ENCODE assay signal across 8 cellular contexts in the genomic region with DNA sequence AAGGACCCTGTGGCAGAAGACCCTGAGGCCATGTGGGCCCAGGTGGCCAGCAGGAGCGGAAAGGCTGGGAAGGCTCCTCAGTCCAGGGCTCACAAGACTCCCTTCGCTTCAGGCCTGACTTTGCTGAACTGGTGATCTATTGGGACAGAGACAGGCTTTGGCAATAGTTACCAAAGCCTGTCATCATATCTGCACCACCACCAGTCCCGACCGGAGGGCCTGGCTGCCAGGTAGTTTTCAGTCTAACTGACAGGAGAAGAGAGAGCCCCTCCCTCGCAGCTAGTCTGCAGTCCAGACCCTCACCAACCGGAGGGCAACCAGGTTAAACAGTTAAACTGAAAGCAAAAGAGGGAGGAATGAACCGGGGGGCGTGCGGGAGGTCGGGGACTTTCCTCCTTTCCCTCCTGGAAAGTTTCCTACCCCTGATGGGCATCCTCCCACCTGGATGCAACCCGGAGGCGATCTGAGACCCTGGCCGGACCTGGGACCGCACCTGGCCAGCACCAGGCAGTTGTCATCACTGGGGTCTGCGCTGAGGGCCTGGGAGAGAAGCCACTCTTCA. TPM values are rescaled to one million over a fixed set of nuclear protein-coding genes. Genes with fewer than 3 reads are reported as not detected.
DNase-seq lines count a peak whose midpoint lies in the region; ATAC-seq, FAIRE-seq and TF ChIP-seq lines count a peak whose summit lies in the region.

No MANE protein-coding gene starts in this region.

- H3K27ac ChIP-seq in endothelial cell of umbilical vein (ENCODE audit: insufficient read depth, low read depth, low read length) = peak overlapping the region; percentile 60
- peak overlapping the region; percentile 64 for H3K27ac ChIP-seq in muscle layer of duodenum (ENCODE audit: low read length)
- peak overlapping the region; percentile 77 for H3K27ac ChIP-seq in urinary bladder (ENCODE audit: low read depth)

- H3K27me3 ChIP-seq in endothelial cell of umbilical vein (ENCODE audit: control insufficient read depth in 2 of 2, insufficient read depth in 2 of 2, low read length in 2 of 2) (no peaks in the 10 kb centered on the region), muscle layer of duodenum (ENCODE audit: low read depth, low read length) (no peaks in the 10 kb centered on the region)

- ATAC-seq in GM18498 (IDR thresholded peaks at IDR 0.05; ENCODE audit: unreplicated experiment) = peak; percentile 18

- no peaks in the 10 kb centered on the region for H3K9me1 ChIP-seq in endothelial cell of umbilical vein (replicated peaks; ENCODE audit: control insufficient read depth, extremely low read depth, insufficient read depth, low read length)

- no peak for TF ChIP-seq POLR2A in endothelial cell of umbilical vein (IDR thresholded peaks at IDR 0.05; ENCODE audit: low read depth, low read length)

- H3K36me3 ChIP-seq in endothelial cell of umbilical vein (ENCODE audit: control insufficient read depth in 2 of 2, extremely low read depth in 1 of 2, insufficient read depth in 2 of 2, low read length in 2 of 2) (no peaks in the 10 kb centered on the region), muscle layer of duodenum (ENCODE audit: control insufficient read depth in 1 of 2, insufficient read depth in 2 of 2, low read length in 2 of 2) (peaks cover 0 to 4% of the 10 kb centered on the region in 2 donors), urinary bladder (ENCODE audit: insufficient read depth) (no peaks in the 10 kb centered on the region)

- peak overlapping the region; percentile 91 for H3K9ac ChIP-seq in endothelial cell of umbilical vein (replicated peaks; ENCODE audit: extremely low read depth, insufficient read depth, low read length)

- H2AFZ ChIP-seq in endothelial cell of umbilical vein (ENCODE audit: low read depth, low read length) = peak overlapping the region; percentile 62

- no peaks in the 10 kb centered on the region for H3K36me3 Mint-ChIP-seq in IgD-negative memory B cell

- dilution Hi-C loops in endothelial cell of umbilical vein (cut with MboI; ENCODE audit: extremely low pct_ligation_motif_present, low sequenced_read_pairs) = no loop called here

- TF ChIP-seq CTCF in endothelial cell of umbilical vein (IDR thresholded peaks at IDR 0.05; ENCODE audit: extremely low read depth in 1 of 2, insufficient read depth in 1 of 2, low read depth in 1 of 2, low read length in 2 of 2) = no peak

- H3K4me1 Mint-ChIP-seq in IgD-negative memory B cell = peaks cover 19 to 38% (median 27%) of the 10 kb centered on the region in 3 donors

- H4K20me1 ChIP-seq in endothelial cell of umbilical vein (replicated peaks; ENCODE audit: control insufficient read depth, extremely low read depth, insufficient read depth, low read length) = no peaks in the 10 kb centered on the region

- POLR2A ChIA-PET in endothelial cell of umbilical vein (lab: Charles Lee) = no interaction called here

- CTCF ChIA-PET in endothelial cell of umbilical vein (lab: Charles Lee) = interaction anchor here (0.9 kb wide), 1 partner anchor 71 kb away, joined by 4 read pairs; no protein-coding TSS in a partner anchor

- no peaks in the 10 kb centered on the region for H3K9me3 ChIP-seq in endothelial cell of umbilical vein (replicated peaks; ENCODE audit: control insufficient read depth, insufficient read depth, low read length)
- no peaks in the 10 kb centered on the region for H3K9me3 ChIP-seq in muscle layer of duodenum (ENCODE audit: control insufficient read depth in 1 of 2, low read length in 2 of 2)

- H3K4me2 ChIP-seq in endothelial cell of umbilical vein (ENCODE audit: insufficient read depth, low read length) = peak overlapping the region; percentile 82

- H3K4me3 ChIP-seq in endothelial cell of umbilical vein (replicated peaks in 1 of 3; ENCODE audit: insufficient read depth in 1 of 3, low read depth in 1 of 3, low read length in 3 of 3) = peak overlapping the region; percentile 63 to 97 (median 85)
- H3K4me3 ChIP-seq in muscle layer of duodenum (ENCODE audit: low read depth in 1 of 2, low read length in 2 of 2) = peak overlapping the region; percentile 90
- peak overlapping the region; percentile 81 for H3K4me3 ChIP-seq in urinary bladder (ENCODE audit: low read depth, low read length)

- H3K9me3 Mint-ChIP-seq in IgD-negative memory B cell = no peaks in the 10 kb centered on the region

- WGBS in urinary bladder = 6% methylated on average over 15 of the region's 15 CpGs

- DNase-seq in ACHN (peak; percentile 4), endothelial cell of umbilical vein (ENCODE audit: low read depth, low spot score) (peak; percentile 35), epidermal melanocyte (ENCODE audit: insufficient read length, low spot score) (no peak)
- DNase-seq in activated CD4-positive, alpha-beta T cell treated with anti-CD3 and anti-CD28 coated beads, Interleukin-2, amount 50 U/mL, for 1 hour = peak; percentile 23

- intact Hi-C loops in endothelial cell of umbilical vein (cut with micrococcal nuclease) = loop anchor here (1.0 kb wide), 1 partner anchor 10 kb away; no protein-coding TSS in a partner anchor

- peak overlapping the region; percentile 88 to 98 (median 96) for H3K4me3 Mint-ChIP-seq in IgD-negative memory B cell

- no peaks in the 10 kb centered on the region for H3K27me3 Mint-ChIP-seq in IgD-negative memory B cell

- H3K27ac Mint-ChIP-seq in IgD-negative memory B cell = peak overlapping the region; percentile 86 to 91 (median 88)

- no peak for FAIRE-seq in endothelial cell of umbilical vein (lab: Jason Lieb, UNC)

- peaks cover 4% of the 10 kb centered on the region for H3K79me2 ChIP-seq in endothelial cell of umbilical vein (ENCODE audit: control insufficient read depth, insufficient read depth, low read length)

- in situ Hi-C loops in ACHN (cut with HindIII; ENCODE audit: low pct_ligation_motif_present, low pct_unique_long_range_greater_than_20kb, low sequenced_read_pairs) = no loop called here

- H3K4me1 ChIP-seq in endothelial cell of umbilical vein (ENCODE audit: control insufficient read depth, extremely low read depth, insufficient read depth, low read length) (peaks cover 10% of the 10 kb centered on the region), muscle layer of duodenum (ENCODE audit: control insufficient read depth in 1 of 2, insufficient read depth in 2 of 2, low read length in 2 of 2) (no peaks in the 10 kb centered on the region), urinary bladder (ENCODE audit: insufficient read depth) (no peaks in the 10 kb centered on the region)

- TSS peak; percentile 18 for BruUV-seq in endothelial cell of umbilical vein (replicated peaks; lab: Mats Ljungman, UMichigan)

TF ChIP-seq in endothelial cell of umbilical vein, 7 proteins besides CTCF, POLR2A, EP300 and RAD21:
- TF ChIP-seq POLR2AphosphoS5 (IDR thresholded peaks at IDR 0.05; ENCODE audit: insufficient read depth, low read depth, low read length) (no peak), JUN (IDR thresholded peaks at IDR 0.05; ENCODE audit: borderline replicate concordance, insufficient read depth, insufficient read length, low read depth) (no peak), FOS (IDR thresholded peaks at IDR 0.05; ENCODE audit: borderline replicate concordance, insufficient read depth, low read length) (no peak), GATA2 (IDR thresholded peaks at IDR 0.05; ENCODE audit: insufficient read depth, insufficient read length, low read depth, low read length) (no peak), EZH2 (IDR thresholded peaks at IDR 0.05; ENCODE audit: borderline replicate concordance, low read depth, low read length, severe bottlenecking) (no peak), MYC (IDR thresholded peaks at IDR 0.05; ENCODE audit: low read depth, low read length) (no peak)
- TF ChIP-seq, protein P1, sequence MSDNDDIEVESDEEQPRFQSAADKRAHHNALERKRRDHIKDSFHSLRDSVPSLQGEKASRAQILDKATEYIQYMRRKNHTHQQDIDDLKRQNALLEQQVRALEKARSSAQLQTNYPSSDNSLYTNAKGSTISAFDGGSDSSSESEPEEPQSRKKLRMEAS (IDR thresholded peaks at IDR 0.05; ENCODE audit: insufficient read depth, insufficient read length) = no peak

RNA-seq across cellular contexts. Expression of gene RAB27A, which starts 0.5 kb away (rescaled TPM):
- polyA plus RNA-seq in IgD-negative memory B cell (15.3 TPM), endothelial cell of umbilical vein (5.7 and 7.3 TPM in 2 replicates), urinary bladder (30.8 TPM)
- total RNA-seq in endothelial cell of umbilical vein (30.9 and 31.1 TPM in 2 replicates), urinary bladder (17.2 TPM)
- polyA plus RNA-seq in endothelial cell of umbilical vein (2011; cell fraction: cytosol; rRNA removed) = 12.4 and 13.1 TPM in 2 replicates
- polyA plus RNA-seq in endothelial cell of umbilical vein (2011; cell fraction: nucleus; rRNA removed) = 7.6 and 12.2 TPM in 2 replicates
- polyA plus RNA-seq in endothelial cell of umbilical vein (2012) = 24.8 and 27.2 TPM in 2 replicates
- 7.3 and 10.0 TPM in 2 replicates for polyA minus RNA-seq in endothelial cell of umbilical vein
- polyA minus RNA-seq in endothelial cell of umbilical vein (2011; cell fraction: cytosol; rRNA and poly(A)+ RNA removed) = 11.7 TPM
- polyA minus RNA-seq in endothelial cell of umbilical vein (2011; cell fraction: nucleus; rRNA and poly(A)+ RNA removed) = 7.2 and 8.3 TPM in 2 replicates

RNA-seq across cellular contexts. Expression of gene PIGBOS1, which starts 29.8 kb away (rescaled TPM):
- 36.0 TPM for polyA plus RNA-seq in IgD-negative memory B cell
- 12.8 and 15.1 TPM in 2 replicates for total RNA-seq in endothelial cell of umbilical vein
- 11.7 and 16.5 TPM in 2 replicates for polyA plus RNA-seq in endothelial cell of umbilical vein
- polyA plus RNA-seq in endothelial cell of umbilical vein (2011; cell fraction: cytosol; rRNA removed) = 17.1 and 25.4 TPM in 2 replicates
- polyA plus RNA-seq in endothelial cell of umbilical vein (2011; cell fraction: nucleus; rRNA removed) = 5.7 and 6.5 TPM in 2 replicates
- 10.6 and 14.6 TPM in 2 replicates for polyA plus RNA-seq in endothelial cell of umbilical vein (2012)
- 3.1 and 3.8 TPM in 2 replicates for polyA minus RNA-seq in endothelial cell of umbilical vein
- 6.7 TPM for polyA minus RNA-seq in endothelial cell of umbilical vein (2011; cell fraction: cytosol; rRNA and poly(A)+ RNA removed)
- polyA minus RNA-seq in endothelial cell of umbilical vein (2011; cell fraction: nucleus; rRNA and poly(A)+ RNA removed) = 2.6 and 2.8 TPM in 2 replicates
- 16.0 TPM for total RNA-seq in urinary bladder
- polyA plus RNA-seq in urinary bladder = 22.9 TPM

RNA-seq across cellular contexts. Expression of gene PIGB, which starts 29.9 kb away (rescaled TPM):
- 26.1 TPM for polyA plus RNA-seq in IgD-negative memory B cell
- total RNA-seq in endothelial cell of umbilical vein = 11.8 and 14.1 TPM in 2 replicates
- polyA plus RNA-seq in endothelial cell of umbilical vein = 18.5 and 23.9 TPM in 2 replicates
- polyA plus RNA-seq in endothelial cell of umbilical vein (2011; cell fraction: cytosol; rRNA removed) = 11.2 and 13.2 TPM in 2 replicates
- polyA plus RNA-seq in endothelial cell of umbilical vein (2011; cell fraction: nucleus; rRNA removed) = 30.5 and 33.1 TPM in 2 replicates
- polyA plus RNA-seq in endothelial cell of umbilical vein (2012) = 8.1 and 10.1 TPM in 2 replicates
- polyA minus RNA-seq in endothelial cell of umbilical vein = 14.6 and 21.7 TPM in 2 replicates
- polyA minus RNA-seq in endothelial cell of umbilical vein (2011; cell fraction: cytosol; rRNA and poly(A)+ RNA removed) = 7.0 TPM
- 20.7 and 24.0 TPM in 2 replicates for polyA minus RNA-seq in endothelial cell of umbilical vein (2011; cell fraction: nucleus; rRNA and poly(A)+ RNA removed)
- 14.1 TPM for total RNA-seq in urinary bladder
- 8.5 TPM for polyA plus RNA-seq in urinary bladder
